In genomic region chr17:82649501-82650261, GRCh38 we compare ENCODE assay signal across 10 cellular contexts. TPM values are rescaled to one million over a fixed set of nuclear protein-coding genes. Genes with fewer than 3 reads are reported as not detected.
DNase-seq lines count a peak whose midpoint lies in the region; FAIRE-seq and TF ChIP-seq lines count a peak whose summit lies in the region.
"Had no signal": no experiment of that assay in that cellular context is flagged by ENCODE, and none has a peak within 500 bp of the region (broad histone marks: within the 10 kb centered on the region; RNA-seq: fewer than 3 reads in every experiment).

No MANE protein-coding gene starts in this region.

- peak overlapping the region; percentile 80 for H3K27ac Mint-ChIP-seq in astrocyte (ENCODE audit: unreplicated experiment)
- H3K27ac Mint-ChIP-seq in nephron progenitor cell: peak overlapping the region; percentile 58

- peak overlapping the region; percentile 67 for H3K4me3 Mint-ChIP-seq in astrocyte (ENCODE audit: unreplicated experiment)
- peak overlapping the region; percentile 60 for H3K4me3 Mint-ChIP-seq in nephron progenitor cell

- H3K36me3 Mint-ChIP-seq in astrocyte (ENCODE audit: low read depth, unreplicated experiment) (no peaks in the 10 kb centered on the region), nephron progenitor cell (ENCODE audit: low read depth) (peaks cover under 1% of the 10 kb centered on the region)

- no peak for FAIRE-seq in astrocyte (lab: Jason Lieb, UNC)
- FAIRE-seq: H54 had no signal

- peaks cover 36% of the 10 kb centered on the region for H3K79me2 ChIP-seq in astrocyte (ENCODE audit: insufficient read depth, low read length)

- POLR2A ChIA-PET in A673 (lab: Charles Lee; ENCODE audit: low non-redundant PET): no interaction called here

- CTCF ChIA-PET in A673 (lab: Charles Lee): no interaction called here

- H3K9me3 Mint-ChIP-seq in astrocyte (ENCODE audit: unreplicated experiment) (no peaks in the 10 kb centered on the region), nephron progenitor cell (no peaks in the 10 kb centered on the region)

- H4K20me1 ChIP-seq in astrocyte (ENCODE audit: insufficient read depth, low read length): peaks cover 31% of the 10 kb centered on the region

- H3K4me3 ChIP-seq in A673 (ENCODE audit: low read depth, low read length, poor library complexity, severe bottlenecking) (no peak overlapping the region), H7 (ENCODE audit: insufficient read depth, low read depth, low read length) (no peak overlapping the region), astrocyte (ENCODE audit: insufficient read depth, low read depth, low read length) (no peak overlapping the region)

- peaks cover 7% of the 10 kb centered on the region for H3K4me1 Mint-ChIP-seq in astrocyte (ENCODE audit: low read depth, unreplicated experiment)
- peaks cover 46% of the 10 kb centered on the region for H3K4me1 Mint-ChIP-seq in nephron progenitor cell

- H3K4me2 ChIP-seq in astrocyte (ENCODE audit: low read length): peak overlapping the region; percentile 86

- no peak for TF ChIP-seq CTCF in A673 (conservative IDR thresholded peaks at IDR 0.05; ENCODE audit: low read depth, low read length)
- no peak for TF ChIP-seq CTCF in astrocyte (IDR thresholded peaks at IDR 0.05; ENCODE audit: insufficient read depth, low read depth, low read length)
- no peak for TF ChIP-seq CTCF in nephron progenitor cell (IDR thresholded peaks at IDR 0.05)

- H3K27me3 Mint-ChIP-seq in astrocyte (ENCODE audit: low read depth, unreplicated experiment): peaks cover 2% of the 10 kb centered on the region
- H3K27me3 Mint-ChIP-seq in nephron progenitor cell (ENCODE audit: low read depth, poor library complexity): peaks cover 21% of the 10 kb centered on the region

- H3K27ac ChIP-seq in A673 (ENCODE audit: low read depth, low read length, poor library complexity, severe bottlenecking) (peak overlapping the region; percentile 82), astrocyte (ENCODE audit: low read depth, low read length) (no peak overlapping the region)

- H3K36me3 ChIP-seq in A673 (ENCODE audit: insufficient read depth, low read length, poor library complexity, severe bottlenecking) (no peaks in the 10 kb centered on the region), H7 (replicated peaks; ENCODE audit: control insufficient read depth, insufficient read depth, low read length) (no peaks in the 10 kb centered on the region), astrocyte (ENCODE audit: insufficient read depth, low read length) (no peaks in the 10 kb centered on the region)
- H3K36me3 ChIP-seq: suprapubic skin had no signal

- H3K9ac ChIP-seq in astrocyte (ENCODE audit: low read length): no peak overlapping the region

- intact Hi-C loops in A673 (cut with micrococcal nuclease; ENCODE audit: unreplicated experiment): loop anchor here (10.0 kb wide), 1 partner anchor 115 kb away; no protein-coding TSS in a partner anchor

- no TSS peak for BruUV-seq in A673 (replicated peaks; lab: Mats Ljungman, UMichigan)

- H3K27me3 ChIP-seq in A673 (replicated peaks; ENCODE audit: insufficient read depth, low read depth, low read length, poor library complexity) (no peaks in the 10 kb centered on the region), H7 (ENCODE audit: control insufficient read depth, insufficient read depth, low read length) (no peaks in the 10 kb centered on the region), astrocyte (ENCODE audit: insufficient read depth, low read length) (no peaks in the 10 kb centered on the region)
- H3K27me3 ChIP-seq: suprapubic skin had no signal

- DNase-seq in A673 (ENCODE audit: low spot score) (no peak), H7 (peak; percentile 56), astrocyte (ENCODE audit: low read depth) (no peak), nephron progenitor cell (no peak), NCI-H2029 (lab: John Stamatoyannopoulos, UW) (no peak), DMS53 (lab: John Stamatoyannopoulos, UW) (no peak), NCI-H146 treated with DMSO at 0.1 percent for 48 hours (lab: John Stamatoyannopoulos, UW; ENCODE audit: unreplicated experiment) (no peak)
- no peak for DNase-seq in stimulated activated naive CD4-positive, alpha-beta T cell (lab: John Stamatoyannopoulos, UW)

- H3K4me1 ChIP-seq in A673 (ENCODE audit: insufficient read depth, low read length, poor library complexity, severe bottlenecking) (peaks cover 5% of the 10 kb centered on the region), astrocyte (ENCODE audit: insufficient read depth, low read length) (peaks cover 4% of the 10 kb centered on the region)

- H2AFZ ChIP-seq in astrocyte (ENCODE audit: low read depth, low read length): no peak overlapping the region

- H3K9me3 ChIP-seq in A673 (ENCODE audit: low read depth, low read length, poor library complexity, severe bottlenecking): no peaks in the 10 kb centered on the region
- no peaks in the 10 kb centered on the region for H3K9me3 ChIP-seq in astrocyte (ENCODE audit: insufficient read depth, low read depth, low read length)
- H3K9me3 ChIP-seq: suprapubic skin had no signal

RNA-seq across cellular contexts. Expression of gene WDR45B, which starts 1.4 kb away (rescaled TPM):
- total RNA-seq in A673 (2021) (69.9 and 73.0 TPM in 2 replicates), astrocyte (74.3 and 75.4 TPM in 2 replicates)
- 131 and 150 TPM in 2 replicates for total RNA-seq in H7 (2014; rRNA removed; shearing (Covaris generic))

RNA-seq across cellular contexts. Expression of gene RAB40B, which starts 48.8 kb away (rescaled TPM):
- total RNA-seq in A673 (2021): 3.2 and 4.8 TPM in 2 replicates
- 0.85 and 1.7 TPM in 2 replicates for total RNA-seq in H7 (2014; rRNA removed; shearing (Covaris generic))
- 15.8 and 17.5 TPM in 2 replicates for total RNA-seq in astrocyte
